In genomic region chr17:64641499-64641898, GRCh38 we compare ENCODE assay signal across 8 cellular contexts. TPM values are rescaled to one million over a fixed set of nuclear protein-coding genes. Genes with fewer than 3 reads are reported as not detected.
DNase-seq lines count a peak whose midpoint lies in the region; ATAC-seq and TF ChIP-seq lines count a peak whose summit lies in the region.

No MANE protein-coding gene starts in this region.

- no peak for TF ChIP-seq CTCF in thoracic aorta (IDR thresholded peaks at IDR 0.05)

- H3K27ac ChIP-seq in thoracic aorta: no peak overlapping the region

- no peak overlapping the region for H3K4me3 Mint-ChIP-seq in activated CD8-positive, alpha-beta memory T cell treated with anti-CD3 and anti-CD28 coated beads, Interleukin-2, amount 10 ng/mL, durations not matched to agents 7 days and 5 days
- H3K4me3 Mint-ChIP-seq in activated T-helper 2 cell treated with anti-CD3 and anti-CD28 coated beads, Interferon-gamma antibody, Interleukin-2, Interleukin-4, amounts not matched to agents 10 μg/mL and 5 μg/mL and 100 μg/mL, durations not matched to agents 14 hours and 24 hours and 36 hours (ENCODE audit: low read depth): no peak overlapping the region

- peaks cover 3 to 21% of the 10 kb centered on the region in 2 donors for H3K4me1 ChIP-seq in thoracic aorta (ENCODE audit: control insufficient read depth in 1 of 2, low read depth in 2 of 2)

- no peaks in the 10 kb centered on the region for H3K27me3 ChIP-seq in thoracic aorta (replicated peaks; ENCODE audit: insufficient read depth)

- peaks cover 14% of the 10 kb centered on the region for H3K36me3 Mint-ChIP-seq in activated CD8-positive, alpha-beta memory T cell treated with anti-CD3 and anti-CD28 coated beads, Interleukin-2, amount 10 ng/mL, durations not matched to agents 7 days and 5 days
- peaks cover 17% of the 10 kb centered on the region for H3K36me3 Mint-ChIP-seq in activated T-helper 2 cell treated with anti-CD3 and anti-CD28 coated beads, Interferon-gamma antibody, Interleukin-2, Interleukin-4, amounts not matched to agents 10 μg/mL and 5 μg/mL and 100 μg/mL, durations not matched to agents 14 hours and 24 hours and 36 hours (ENCODE audit: low read depth)

- peak; percentile 33 for ATAC-seq in activated CD8-positive, alpha-beta memory T cell treated with anti-CD3 and anti-CD28 coated beads, Interleukin-2, amount 10 ng/mL, durations not matched to agents 7 days and 5 days
- ATAC-seq in left ventricle myocardium superior: peak; percentile 73
- peak; percentile 50 for ATAC-seq in thoracic aorta (ENCODE audit: insufficient number of reproducible peaks, low FRiP score, low read depth)
- ATAC-seq in HG03354 (IDR thresholded peaks at IDR 0.05; ENCODE audit: poor library complexity, severe bottlenecking, unreplicated experiment): no peak

- peaks cover 1% of the 10 kb centered on the region for H3K36me3 ChIP-seq in thoracic aorta

- no peaks in the 10 kb centered on the region for H3K27me3 Mint-ChIP-seq in activated CD8-positive, alpha-beta memory T cell treated with anti-CD3 and anti-CD28 coated beads, Interleukin-2, amount 10 ng/mL, durations not matched to agents 7 days and 5 days
- H3K27me3 Mint-ChIP-seq in activated T-helper 2 cell treated with anti-CD3 and anti-CD28 coated beads, Interferon-gamma antibody, Interleukin-2, Interleukin-4, amounts not matched to agents 10 μg/mL and 5 μg/mL and 100 μg/mL, durations not matched to agents 14 hours and 24 hours and 36 hours (ENCODE audit: low read depth): no peaks in the 10 kb centered on the region

- no peak overlapping the region for H3K27ac Mint-ChIP-seq in activated CD8-positive, alpha-beta memory T cell treated with anti-CD3 and anti-CD28 coated beads, Interleukin-2, amount 10 ng/mL, durations not matched to agents 7 days and 5 days
- H3K27ac Mint-ChIP-seq in activated T-helper 2 cell treated with anti-CD3 and anti-CD28 coated beads, Interferon-gamma antibody, Interleukin-2, Interleukin-4, amounts not matched to agents 10 μg/mL and 5 μg/mL and 100 μg/mL, durations not matched to agents 14 hours and 24 hours and 36 hours: no peak overlapping the region

- H3K9me3 Mint-ChIP-seq in activated CD8-positive, alpha-beta memory T cell treated with anti-CD3 and anti-CD28 coated beads, Interleukin-2, amount 10 ng/mL, durations not matched to agents 7 days and 5 days (ENCODE audit: low read depth): no peaks in the 10 kb centered on the region
- no peaks in the 10 kb centered on the region for H3K9me3 Mint-ChIP-seq in activated T-helper 2 cell treated with anti-CD3 and anti-CD28 coated beads, Interferon-gamma antibody, Interleukin-2, Interleukin-4, amounts not matched to agents 10 μg/mL and 5 μg/mL and 100 μg/mL, durations not matched to agents 14 hours and 24 hours and 36 hours

- H3K4me1 Mint-ChIP-seq in activated CD8-positive, alpha-beta memory T cell treated with anti-CD3 and anti-CD28 coated beads, Interleukin-2, amount 10 ng/mL, durations not matched to agents 7 days and 5 days: peaks cover 21% of the 10 kb centered on the region
- peaks cover 12% of the 10 kb centered on the region for H3K4me1 Mint-ChIP-seq in activated T-helper 2 cell treated with anti-CD3 and anti-CD28 coated beads, Interferon-gamma antibody, Interleukin-2, Interleukin-4, amounts not matched to agents 10 μg/mL and 5 μg/mL and 100 μg/mL, durations not matched to agents 14 hours and 24 hours and 36 hours (ENCODE audit: low read depth)

- no peaks in the 10 kb centered on the region for H3K9me3 ChIP-seq in thoracic aorta

- H3K4me3 ChIP-seq in thoracic aorta: no peak overlapping the region

- CTCF ChIA-PET in activated CD8-positive, alpha-beta memory T cell treated with anti-CD3 and anti-CD28 coated beads, Interleukin-2, amount 10 ng/mL, durations not matched to agents 7 days and 5 days (lab: Charles Lee): interaction anchor here (1.1 to 1.3 kb wide), 2 partner anchors 8 to 134 kb away, joined by 3 to 4 read pairs; no protein-coding TSS in a partner anchor

- no peak for DNase-seq in activated CD8-positive, alpha-beta memory T cell treated with anti-CD3 and anti-CD28 coated beads, Interleukin-2, amount 10 ng/mL, durations not matched to agents 7 days and 5 days
- DNase-seq in activated CD8-positive, alpha-beta memory T cell treated with anti-CD3 and anti-CD28 coated beads, Interleukin-2, amount 50 U/mL, for 48 hours: no peak
- DNase-seq in SW480 (ENCODE audit: low spot score) (peak; percentile 38), left ventricle myocardium superior (no peak), thoracic aorta (ENCODE audit: low spot score) (no peak)
- no peak for DNase-seq in effector CD8-positive, alpha-beta T cell (lab: John Stamatoyannopoulos, UW)
- no peak for DNase-seq in activated T-helper 2 cell treated with anti-CD3 and anti-CD28 coated beads, Interferon-gamma antibody, Interleukin-2, Interleukin-4, amounts not matched to agents 10 μg/mL and 5 μg/mL and 100 μg/mL, durations not matched to agents 14 hours and 24 hours and 36 hours (ENCODE audit: low spot score)

- intact Hi-C loops in left ventricle myocardium superior (cut with micrococcal nuclease): no loop called here
- intact Hi-C loops in activated T-helper 2 cell treated with anti-CD3 and anti-CD28 coated beads, Interferon-gamma antibody, Interleukin-2, Interleukin-4, amounts not matched to agents 10 μg/mL and 5 μg/mL and 100 μg/mL, durations not matched to agents 14 hours and 24 hours and 36 hours (cut with micrococcal nuclease): no loop called here

RNA-seq across cellular contexts. Expression of gene SMURF2, which starts 20.6 kb away (rescaled TPM):
- 10 to 100 TPM; 16.0 to 22.1 TPM for total RNA-seq in activated CD8-positive, alpha-beta memory T cell treated with anti-CD3 and anti-CD28 coated beads, Interleukin-2, amount 10 ng/mL, durations not matched to agents 7 days and 5 days
- total RNA-seq in left ventricle myocardium superior (11.6 TPM), thoracic aorta (10 to 100 TPM; 30.5 to 39.8 TPM)
- total RNA-seq in activated T-helper 2 cell treated with anti-CD3 and anti-CD28 coated beads, Interferon-gamma antibody, Interleukin-2, Interleukin-4, amounts not matched to agents 10 μg/mL and 5 μg/mL and 100 μg/mL, durations not matched to agents 14 hours and 24 hours and 36 hours: 12.6 and 13.1 TPM in 2 replicates
